ENCODE assay signal across 1 cellular context in genomic region chr5:34503379-34504346, GRCh38.
TF ChIP-seq lines count a peak whose summit lies in the region.

No MANE protein-coding gene starts in this region.

TF ChIP-seq in endothelial cell of umbilical vein, 7 proteins besides CTCF, POLR2A, EP300 and RAD21:
- TF ChIP-seq MAX (IDR thresholded peaks at IDR 0.05; ENCODE audit: insufficient read depth, insufficient read length) = no peak
- no peak for TF ChIP-seq GATA2 (IDR thresholded peaks at IDR 0.05; ENCODE audit: insufficient read depth, insufficient read length, low read depth, low read length)
- no peak for TF ChIP-seq MYC (IDR thresholded peaks at IDR 0.05; ENCODE audit: low read depth, low read length)
- TF ChIP-seq FOS (IDR thresholded peaks at IDR 0.05; ENCODE audit: borderline replicate concordance, insufficient read depth, low read length) = no peak
- no peak for TF ChIP-seq JUN (IDR thresholded peaks at IDR 0.05; ENCODE audit: borderline replicate concordance, insufficient read depth, insufficient read length, low read depth)
- TF ChIP-seq EZH2 (IDR thresholded peaks at IDR 0.05; ENCODE audit: borderline replicate concordance, low read depth, low read length, severe bottlenecking) = no peak
- TF ChIP-seq POLR2AphosphoS5 (IDR thresholded peaks at IDR 0.05; ENCODE audit: insufficient read depth, low read depth, low read length) = no peak
